In the genomic region with DNA sequence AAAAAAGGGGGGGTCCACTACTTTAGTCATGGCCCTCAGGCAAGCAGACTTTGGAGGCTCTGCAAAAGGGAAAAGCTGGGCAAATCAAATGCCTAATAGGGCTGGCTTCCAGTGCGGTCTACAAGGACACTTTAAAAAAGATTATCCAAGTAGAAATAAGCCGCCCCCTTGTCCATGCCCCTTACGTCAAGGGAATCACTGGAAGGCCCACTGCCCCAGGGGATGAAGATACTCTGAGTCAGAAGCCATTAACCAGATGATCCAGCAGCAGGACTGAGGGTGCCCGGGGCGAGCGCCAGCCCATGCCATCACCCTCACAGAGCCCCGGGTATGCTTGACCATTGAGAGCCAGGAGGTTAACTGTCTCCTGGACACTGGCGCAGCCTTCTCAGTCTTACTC, we compare ENCODE assay signal across 26 cellular contexts. TPM values are rescaled to one million over a fixed set of nuclear protein-coding genes. Genes with fewer than 3 reads are reported as not detected.
DNase-seq lines count a peak whose midpoint lies in the region; ATAC-seq, FAIRE-seq and TF ChIP-seq lines count a peak whose summit lies in the region.
"Had no signal": no experiment of that assay in that cellular context is flagged by ENCODE, and none has a peak within 500 bp of the region (broad histone marks: within the 10 kb centered on the region; RNA-seq: fewer than 3 reads in every experiment).

No MANE protein-coding gene starts in this region.

- TF ChIP-seq CTCF in CD4-positive, alpha-beta T cell (IDR thresholded peaks at IDR 0.05), result no peak
- TF ChIP-seq CTCF in astrocyte (IDR thresholded peaks at IDR 0.05; ENCODE audit: insufficient read depth, low read depth, low read length), result no peak

- CTCF ChIA-PET in CD4-positive, alpha-beta T cell (lab: Charles Lee), result no interaction called here

- no peaks in the 10 kb centered on the region for H3K4me1 ChIP-seq in astrocyte (ENCODE audit: insufficient read depth, low read length)
- H3K4me1 ChIP-seq: A549, BE2C had no signal

- H3K4me1 Mint-ChIP-seq in CD4-positive, alpha-beta T cell (ENCODE audit: low read depth), result peaks cover 51% of the 10 kb centered on the region
- peaks cover 3% of the 10 kb centered on the region for H3K4me1 Mint-ChIP-seq in astrocyte (ENCODE audit: low read depth, unreplicated experiment)

- no peak overlapping the region for H3K27ac ChIP-seq in CD4-positive, alpha-beta T cell (ENCODE audit: low read depth, low read length)
- no peak overlapping the region for H3K27ac ChIP-seq in astrocyte (ENCODE audit: low read depth, low read length)
- H3K27ac ChIP-seq: 22Rv1; A549; BLaER1 treated with 17β-estradiol and CSF1 and Interleukin-3, amounts not matched to agents 10 nM and 100 nM had no signal

- DNase-seq in CD4-positive, alpha-beta T cell, result no peak
- DNase-seq in MG63, result peak; percentile 30
- no peak for DNase-seq in astrocyte (ENCODE audit: low read depth)
- no peak for DNase-seq in dermis blood vessel endothelial cell
- DNase-seq in A172 (ENCODE audit: low spot score), result no peak
- DNase-seq: ACHN; AML-193; BE2C; Calu3; CD4-positive, alpha-beta memory T cell; COR-L47; DMS153; DND-41; EL; GDM1; GOT3; HFFc6 had no signal

- H2AFZ ChIP-seq in astrocyte (ENCODE audit: low read depth, low read length), result no peak overlapping the region

- intact Hi-C loops in CD4-positive, alpha-beta T cell (cut with DNase I, micrococcal nuclease), result no loop called here

- H3K27ac Mint-ChIP-seq in CD4-positive, alpha-beta T cell, result peak overlapping the region; percentile 14
- peak overlapping the region; percentile 53 for H3K27ac Mint-ChIP-seq in astrocyte (ENCODE audit: unreplicated experiment)
- H3K27ac Mint-ChIP-seq: HFFc6 had no signal

- no peak overlapping the region for H3K4me2 ChIP-seq in astrocyte (ENCODE audit: low read length)
- H3K4me2 ChIP-seq: A549; BLaER1 treated with 17β-estradiol and CSF1 and Interleukin-3, amounts not matched to agents 10 nM and 100 nM had no signal

- no peaks in the 10 kb centered on the region for H3K36me3 ChIP-seq in MG63
- peaks cover 6% of the 10 kb centered on the region for H3K36me3 ChIP-seq in astrocyte (ENCODE audit: insufficient read depth, low read length)
- H3K36me3 ChIP-seq: BE2C, HAP-1 had no signal

- POLR2A ChIA-PET in CD4-positive, alpha-beta T cell (lab: Charles Lee), result no interaction called here

- H3K27me3 ChIP-seq in CD4-positive, alpha-beta T cell (ENCODE audit: control insufficient read depth, insufficient read depth, low read length), result no peaks in the 10 kb centered on the region
- no peaks in the 10 kb centered on the region for H3K27me3 ChIP-seq in MG63
- H3K27me3 ChIP-seq in astrocyte (ENCODE audit: insufficient read depth, low read length), result no peaks in the 10 kb centered on the region
- H3K27me3 ChIP-seq: BE2C; BLaER1 treated with 17β-estradiol and CSF1 and Interleukin-3, amounts not matched to agents 10 nM and 100 nM had no signal

- H3K79me2 ChIP-seq in astrocyte (ENCODE audit: insufficient read depth, low read length), result peaks cover 86% of the 10 kb centered on the region

- H3K9me3 ChIP-seq in CD4-positive, alpha-beta T cell (ENCODE audit: control insufficient read depth, low read length), result no peaks in the 10 kb centered on the region
- H3K9me3 ChIP-seq in MG63 (peaks cover 6% of the 10 kb centered on the region), astrocyte (ENCODE audit: insufficient read depth, low read depth, low read length) (no peaks in the 10 kb centered on the region)
- H3K9me3 ChIP-seq: A549, BE2C, HAP-1 had no signal

- no peaks in the 10 kb centered on the region for H3K9me3 Mint-ChIP-seq in CD4-positive, alpha-beta T cell
- H3K9me3 Mint-ChIP-seq in astrocyte (ENCODE audit: unreplicated experiment), result peaks cover 3% of the 10 kb centered on the region
- H3K9me3 Mint-ChIP-seq: HFFc6 had no signal

- ATAC-seq in CD4-positive, alpha-beta T cell (ENCODE audit: poor library complexity), result no peak
- no peak for ATAC-seq in GM19467 (IDR thresholded peaks at IDR 0.05; ENCODE audit: unreplicated experiment)
- ATAC-seq: A549, GM12878 had no signal

- H3K9ac ChIP-seq in astrocyte (ENCODE audit: low read length), result no peak overlapping the region
- H3K9ac ChIP-seq: BLaER1 treated with 17β-estradiol and CSF1 and Interleukin-3, amounts not matched to agents 10 nM and 100 nM had no signal

- H4K20me1 ChIP-seq in astrocyte (ENCODE audit: insufficient read depth, low read length), result peaks cover 73% of the 10 kb centered on the region

- H3K4me3 Mint-ChIP-seq in CD4-positive, alpha-beta T cell, result no peak overlapping the region
- no peak overlapping the region for H3K4me3 Mint-ChIP-seq in astrocyte (ENCODE audit: unreplicated experiment)
- H3K4me3 Mint-ChIP-seq: CD14-positive monocyte; CD4-positive, alpha-beta memory T cell; HFFc6 had no signal

- H3K27me3 Mint-ChIP-seq in CD4-positive, alpha-beta T cell, result no peaks in the 10 kb centered on the region
- no peaks in the 10 kb centered on the region for H3K27me3 Mint-ChIP-seq in astrocyte (ENCODE audit: low read depth, unreplicated experiment)
- H3K27me3 Mint-ChIP-seq: CD4-positive, alpha-beta memory T cell had no signal

- no peak for FAIRE-seq in astrocyte (lab: Jason Lieb, UNC)
- FAIRE-seq: A549, GM12878, GM18507, H54 had no signal

- peaks cover 68% of the 10 kb centered on the region for H3K36me3 Mint-ChIP-seq in CD4-positive, alpha-beta T cell (ENCODE audit: low read depth)
- peaks cover 45% of the 10 kb centered on the region for H3K36me3 Mint-ChIP-seq in astrocyte (ENCODE audit: low read depth, unreplicated experiment)

- H3K4me3 ChIP-seq in MG63 (no peak overlapping the region), astrocyte (ENCODE audit: insufficient read depth, low read depth, low read length) (no peak overlapping the region)
- H3K4me3 ChIP-seq: A549; BLaER1 treated with 17β-estradiol and CSF1 and Interleukin-3, amounts not matched to agents 10 nM and 100 nM; GM12878; HAP-1 had no signal

RNA-seq across cellular contexts. Expression of a gene that starts 15.3 kb away (rescaled TPM):
- total RNA-seq in CD4-positive, alpha-beta T cell, result 10 to 100 TPM; 10.2 to 13.0 TPM
- total RNA-seq in MG63 (2014; rRNA removed; shearing (Covaris generic); ENCODE audit: low replicate concordance), result 2.4 and 3.5 TPM in 2 replicates
- total RNA-seq in astrocyte, result 89.1 and 89.6 TPM in 2 replicates
- total RNA-seq in dermis blood vessel endothelial cell, result 21.8 and 34.4 TPM in 2 replicates
- total RNA-seq in A172 (2014; rRNA removed; shearing (Covaris generic)), result 10.5 and 13.3 TPM in 2 replicates
